Comparison of ENCODE assay signal across 18 cellular contexts in the genomic region with DNA sequence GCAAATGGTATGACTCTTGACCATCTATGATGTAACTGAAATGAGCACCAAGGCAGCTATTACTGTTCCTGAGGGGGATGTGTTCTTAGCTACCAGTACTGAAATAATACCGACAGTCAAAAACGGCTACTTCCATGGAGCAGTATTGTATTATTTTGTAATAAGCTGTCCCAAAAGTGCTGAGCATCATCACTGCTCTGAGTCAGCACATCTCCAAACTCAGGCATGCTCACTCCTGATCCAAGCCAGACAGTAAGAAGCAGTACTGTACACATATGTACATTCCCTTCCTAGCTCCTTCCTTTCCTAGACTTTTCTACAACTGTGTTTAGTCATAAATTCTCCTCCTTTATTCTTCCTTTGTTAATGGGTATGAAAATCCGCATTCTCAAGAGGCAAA. TPM values are rescaled to one million over a fixed set of nuclear protein-coding genes. Genes with fewer than 3 reads are reported as not detected.
DNase-seq lines count a peak whose midpoint lies in the region; ATAC-seq, FAIRE-seq and TF ChIP-seq lines count a peak whose summit lies in the region.
"Had no signal": no experiment of that assay in that cellular context is flagged by ENCODE, and none has a peak within 500 bp of the region (broad histone marks: within the 10 kb centered on the region; RNA-seq: fewer than 3 reads in every experiment).

No MANE protein-coding gene starts in this region.

- H3K27ac Mint-ChIP-seq in stimulated activated naive CD8-positive, alpha-beta T cell treated with anti-CD3 and anti-CD28 coated beads, Interleukin-15, Interleukin-2, amounts not matched to agents 100 ng/mL and 50 ng/mL, for 24 hours, result peak overlapping the region; percentile 49
- no peak overlapping the region for H3K27ac Mint-ChIP-seq in stimulated activated naive B cell treated with anti-CD40 and anti-IgM and Interleukin-4, amounts not matched to agents 10 μg/mL and 1 μg/mL and 100 μg/mL, for 72 hours

- FAIRE-seq in bronchial epithelial cell (lab: Jason Lieb, UNC) (no peak), urothelium cell line (lab: Jason Lieb, UNC) (peak; percentile 65)
- FAIRE-seq: pancreas had no signal

- H3K9me3 Mint-ChIP-seq in stimulated activated naive CD8-positive, alpha-beta T cell treated with anti-CD3 and anti-CD28 coated beads, Interleukin-15, Interleukin-2, amounts not matched to agents 100 ng/mL and 50 ng/mL, for 24 hours, result no peaks in the 10 kb centered on the region
- no peaks in the 10 kb centered on the region for H3K9me3 Mint-ChIP-seq in stimulated activated naive B cell treated with anti-CD40 and anti-IgM and Interleukin-4, amounts not matched to agents 10 μg/mL and 1 μg/mL and 100 μg/mL, for 72 hours

- no peak overlapping the region for H3K4me3 Mint-ChIP-seq in stimulated activated naive CD8-positive, alpha-beta T cell treated with anti-CD3 and anti-CD28 coated beads, Interleukin-15, Interleukin-2, amounts not matched to agents 100 ng/mL and 50 ng/mL, for 24 hours
- no peak overlapping the region for H3K4me3 Mint-ChIP-seq in stimulated activated naive B cell treated with anti-CD40 and anti-IgM and Interleukin-4, amounts not matched to agents 10 μg/mL and 1 μg/mL and 100 μg/mL, for 72 hours

- peaks cover 1% of the 10 kb centered on the region for H3K36me3 ChIP-seq in bronchial epithelial cell (ENCODE audit: control insufficient read depth, insufficient read depth, low read length)
- H3K36me3 ChIP-seq: pancreas had no signal

- H3K36me3 Mint-ChIP-seq in stimulated activated naive CD8-positive, alpha-beta T cell treated with anti-CD3 and anti-CD28 coated beads, Interleukin-15, Interleukin-2, amounts not matched to agents 100 ng/mL and 50 ng/mL, for 24 hours (ENCODE audit: low read depth), result peaks cover 5% of the 10 kb centered on the region
- peaks cover 7 to 8% of the 10 kb centered on the region in 2 donors for H3K36me3 Mint-ChIP-seq in stimulated activated naive B cell treated with anti-CD40 and anti-IgM and Interleukin-4, amounts not matched to agents 10 μg/mL and 1 μg/mL and 100 μg/mL, for 72 hours

- DNase-seq in stimulated activated naive CD8-positive, alpha-beta T cell treated with anti-CD3 and anti-CD28 coated beads, Interleukin-15, Interleukin-2, amounts not matched to agents 100 U/mL and 50 U/mL, for 24 hours, result no peak
- DNase-seq in bronchial epithelial cell (ENCODE audit: low read depth) (peak; percentile 49), iris pigment epithelial cell (ENCODE audit: low read depth) (peak; percentile 73), urothelium cell line (ENCODE audit: low spot score) (no peak), cerebellar cortex (ENCODE audit: low spot score) (no peak)
- DNase-seq in stimulated activated naive B cell treated with anti-CD40 and anti-IgM and Interleukin-4, amounts not matched to agents 10 μg/mL and 1 μg/mL and 100 μg/mL, for 72 hours, result no peak
- DNase-seq: activated CD4-positive, alpha-beta T cell treated with anti-CD3 and anti-CD28 coated beads, Interleukin-2, amount 50 U/mL, for 1 hour; activated gamma-delta T cell; DMS79; NCI-H1436; NCI-H510A; pancreas; stimulated activated CD4-positive, alpha-beta T cell treated with anti-CD3 and anti-CD28 coated beads, Interleukin-12 subunit alpha, Interleukin-12 subunit beta, amount 100 ng/mL, for 4 hours; upper lobe of left lung had no signal

- no peaks in the 10 kb centered on the region for H3K27me3 Mint-ChIP-seq in stimulated activated naive CD8-positive, alpha-beta T cell treated with anti-CD3 and anti-CD28 coated beads, Interleukin-15, Interleukin-2, amounts not matched to agents 100 ng/mL and 50 ng/mL, for 24 hours
- H3K27me3 Mint-ChIP-seq in stimulated activated naive B cell treated with anti-CD40 and anti-IgM and Interleukin-4, amounts not matched to agents 10 μg/mL and 1 μg/mL and 100 μg/mL, for 72 hours, result no peaks in the 10 kb centered on the region

- ATAC-seq in stimulated activated naive CD8-positive, alpha-beta T cell treated with anti-CD3 and anti-CD28 coated beads, Interleukin-15, Interleukin-2, amounts not matched to agents 100 U/mL and 50 U/mL, for 24 hours, result no peak
- ATAC-seq in stimulated activated naive B cell treated with anti-CD40 and anti-IgM and Interleukin-4, amounts not matched to agents 10 μg/mL and 1 μg/mL and 100 μg/mL, for 72 hours (replicated peaks), result no peak
- no peak for ATAC-seq in HG02973 (IDR thresholded peaks at IDR 0.05; ENCODE audit: unreplicated experiment)

- no peaks in the 10 kb centered on the region for H3K27me3 ChIP-seq in bronchial epithelial cell (ENCODE audit: control insufficient read depth, insufficient read depth, low read length)
- H3K27me3 ChIP-seq: pancreas, upper lobe of left lung had no signal

- peaks cover 52% of the 10 kb centered on the region for H3K4me1 Mint-ChIP-seq in stimulated activated naive CD8-positive, alpha-beta T cell treated with anti-CD3 and anti-CD28 coated beads, Interleukin-15, Interleukin-2, amounts not matched to agents 100 ng/mL and 50 ng/mL, for 24 hours (ENCODE audit: low read depth)
- H3K4me1 Mint-ChIP-seq in stimulated activated naive B cell treated with anti-CD40 and anti-IgM and Interleukin-4, amounts not matched to agents 10 μg/mL and 1 μg/mL and 100 μg/mL, for 72 hours, result peaks cover 24 to 47% of the 10 kb centered on the region in 2 donors

- no peak overlapping the region for H3K4me3 ChIP-seq in bronchial epithelial cell (ENCODE audit: low read depth, low read length)
- H3K4me3 ChIP-seq: pancreas, upper lobe of left lung had no signal

- no peak for TF ChIP-seq CTCF in bronchial epithelial cell (IDR thresholded peaks at IDR 0.05; ENCODE audit: insufficient read depth, low read length, severe bottlenecking)

RNA-seq across cellular contexts. Expression of a gene that starts 8.5 kb away (rescaled TPM):
- 72.1 and 80.6 TPM in 2 replicates for total RNA-seq in bronchial epithelial cell

RNA-seq across cellular contexts. Expression of a gene that starts 29.7 kb away (rescaled TPM):
- total RNA-seq in bronchial epithelial cell, result 101 and 135 TPM in 2 replicates

RNA-seq across cellular contexts. Expression of a gene that starts 35.8 kb away (rescaled TPM):
- total RNA-seq in bronchial epithelial cell, result 1.3 and 49.8 TPM in 2 replicates
- total RNA-seq: endothelial cell of umbilical vein; T-helper 2 cell treated with Interferon-gamma antibody and Interleukin-4, amounts not matched to agents 100 ng/mL and 5 ng/mL, for 36 hours had no signal

RNA-seq across cellular contexts. Expression of a gene that starts 46.2 kb away (rescaled TPM):
- 113 and 123 TPM in 2 replicates for total RNA-seq in bronchial epithelial cell

Comparison
In these comparisons a context has a peak if more than half of its experiments do, and no peak if none do; other contexts are left out.
1. DNase-seq: peak in bronchial epithelial cell (single experiment) and iris pigment epithelial cell (single experiment); none in stimulated activated naive CD8-positive, alpha-beta T cell treated with anti-CD3 and anti-CD28 coated beads, Interleukin-15, Interleukin-2, amounts not matched to agents 100 U/mL and 50 U/mL, for 24 hours (single experiment), urothelium cell line (single experiment), stimulated activated naive B cell treated with anti-CD40 and anti-IgM and Interleukin-4, amounts not matched to agents 10 μg/mL and 1 μg/mL and 100 μg/mL, for 72 hours (single experiment) and cerebellar cortex (single experiment).